In the genomic region with DNA sequence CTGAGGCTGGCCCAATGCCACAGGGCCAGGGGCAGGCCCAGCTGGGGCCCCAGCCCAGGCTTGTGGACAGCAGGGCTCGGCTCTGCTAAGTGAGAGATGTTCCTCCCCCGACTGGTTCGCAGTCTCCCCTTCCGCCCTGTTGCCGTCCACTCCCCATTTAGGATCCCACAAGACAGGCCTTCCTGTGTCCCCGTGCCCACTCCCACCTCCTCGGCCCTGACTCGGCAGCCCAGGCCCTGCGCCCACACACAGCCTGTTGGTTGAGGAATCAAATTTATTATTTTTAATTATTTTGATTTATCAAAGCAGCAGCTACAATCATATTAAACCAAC, we compare ENCODE assay signal across 19 cellular contexts.
"Had no signal": no experiment of that assay in that cellular context is flagged by ENCODE, and none has a peak within 500 bp of the region (broad histone marks: within the 10 kb centered on the region; RNA-seq: fewer than 3 reads in every experiment).

No MANE protein-coding gene starts in this region.

- H3K9me3 ChIP-seq: mucosa of descending colon, ovary, right lobe of liver, spleen, thoracic aorta, transverse colon had no signal

- H3K4me1 ChIP-seq: right lobe of liver had no signal

- H3K27me3 ChIP-seq: ovary, right lobe of liver, transverse colon had no signal

- H3K36me3 ChIP-seq: ovary, right lobe of liver, spleen, thoracic aorta, transverse colon had no signal

- ATAC-seq: natural killer cell; right lobe of liver; stimulated activated naive B cell treated with anti-CD40 and anti-IgM and Interleukin-4, amounts not matched to agents 10 μg/mL and 1 μg/mL and 100 μg/mL, for 72 hours; stimulated activated naive CD8-positive, alpha-beta T cell treated with anti-CD3 and anti-CD28 coated beads, Interleukin-15, amount 100 ng/mL, for 72 hours had no signal

- H3K4me3 ChIP-seq: dorsolateral prefrontal cortex, mucosa of descending colon, ovary, right lobe of liver, spleen, thoracic aorta, transverse colon had no signal

- H3K27ac ChIP-seq: dorsolateral prefrontal cortex, ovary, right lobe of liver, spleen, thoracic aorta, transverse colon had no signal

- DNase-seq: cortex of kidney; dorsolateral prefrontal cortex; effector CD8-positive, alpha-beta T cell; foreskin melanocyte; islet precursor cell; natural killer cell; nucleus accumbens; ovary; right lobe of liver; spleen; stimulated activated CD4-positive, alpha-beta T cell treated with anti-CD3 and anti-CD28 coated beads, Interleukin-15, amount 100 ng/mL, for 24 hours; stimulated activated CD4-positive, alpha-beta T cell treated with anti-CD3 and anti-CD28 coated beads, Interleukin-2, amount 100 ng/mL, for 24 hours; stimulated activated CD4-positive, alpha-beta T cell treated with anti-CD3 and anti-CD28 coated beads, Interleukin-4, amount 100 ng/mL, for 4 hours; stimulated activated naive B cell treated with anti-CD40 and anti-IgM and Interleukin-4, amounts not matched to agents 10 μg/mL and 1 μg/mL and 100 μg/mL, for 72 hours; stimulated activated naive CD8-positive, alpha-beta T cell treated with anti-CD3 and anti-CD28 coated beads, Interleukin-15, amount 100 ng/mL, for 72 hours; substantia nigra; transverse colon had no signal
